Comparison of ENCODE assay signal across 6 cellular contexts in the genomic region with DNA sequence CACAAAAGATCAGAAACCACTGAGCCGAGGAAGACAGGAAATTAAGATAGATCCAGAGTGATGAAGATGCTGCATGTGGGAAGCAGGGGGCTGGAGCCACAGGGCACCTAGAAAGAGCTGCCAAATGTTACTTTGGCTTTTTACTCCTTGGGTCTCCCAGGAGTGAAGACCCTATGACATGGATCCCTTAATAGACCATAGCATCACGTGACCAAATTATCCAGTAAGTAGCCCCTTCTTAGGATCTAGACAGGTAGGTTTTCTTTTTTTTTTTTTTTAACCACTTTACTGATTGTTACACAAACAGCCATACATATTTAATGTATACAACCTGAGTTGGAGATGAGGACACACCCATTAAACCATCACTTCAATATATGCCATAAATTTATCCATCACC.
"Had no signal": no experiment of that assay in that cellular context is flagged by ENCODE, and none has a peak within 500 bp of the region (broad histone marks: within the 10 kb centered on the region; RNA-seq: fewer than 3 reads in every experiment).

No MANE protein-coding gene starts in this region.

- H3K27ac ChIP-seq: HL-60, KMS-11 had no signal

- FAIRE-seq: HTR-8/SVneo had no signal

- H3K9ac ChIP-seq: KMS-11 had no signal

- DNase-seq: IMR-90, KBM-7, KG1 had no signal

- H3K4me2 ChIP-seq: KMS-11 had no signal
